In genomic region chr1:220218397-220219135, GRCh38 we compare ENCODE assay signal across 8 cellular contexts. TPM values are rescaled to one million over a fixed set of nuclear protein-coding genes. Genes with fewer than 3 reads are reported as not detected.
A peak's percentile ranks its signal among the peaks of the same experiment; 100 is the strongest.
DNase-seq lines count a peak whose midpoint lies in the region; ATAC-seq and TF ChIP-seq lines count a peak whose summit lies in the region.
"Not testable (repeated sequence)": the region's sequence is repeated elsewhere in the genome, so short reads cannot be mapped to it uniquely, and the experiment has no call there.

No MANE protein-coding gene starts in this region.

- not testable (repeated sequence) for BruUV-seq in mammary epithelial cell (replicated peaks; lab: Mats Ljungman, UMichigan)

- in situ Hi-C loops in mammary epithelial cell (cut with MboI; ENCODE audit: low sequenced_read_pairs in 2 of 2), result not testable (repeated sequence)

- intact Hi-C loops in mammary epithelial cell (cut with micrococcal nuclease), result loop anchor here (1.0 to 5.0 kb wide), 4 partner anchors 54 to 558 kb away; partner anchors contain the start of gene RAB3GAP2

- whole genome bisulfite sequencing in mammary epithelial cell (ENCODE audit: low coverage, missing lambda C conversion rate), result 72% methylated on average over 5 of the region's 6 CpGs

- not testable (repeated sequence) for H2AFZ ChIP-seq in mammary epithelial cell (ENCODE audit: low read depth, low read length)

- dilution Hi-C loops in mammary epithelial cell (cut with HindIII; ENCODE audit: low sequenced_read_pairs), result not testable (repeated sequence)

- H3K36me3 ChIP-seq in mammary epithelial cell (ENCODE audit: insufficient read depth, low read length), result not testable (repeated sequence)

- not testable (repeated sequence) for H3K9me3 ChIP-seq in mammary epithelial cell (replicated peaks; ENCODE audit: insufficient read depth, low read length)

- DNase-seq in AG09319 (ENCODE audit: extremely low read depth, low read depth) (peak; percentile 44), NCI-H2107 (lab: John Stamatoyannopoulos, UW) (peak; percentile 35), UCSD-AML1 (lab: John Stamatoyannopoulos, UW; ENCODE audit: unreplicated experiment) (peak; percentile 34), mammary epithelial cell (peak; percentile 45), iPS-NIHi11 (ENCODE audit: low spot score) (peak; percentile 54), skeletal muscle cell (ENCODE audit: low read depth) (peak; percentile 11)

- H3K4me2 ChIP-seq in mammary epithelial cell (ENCODE audit: insufficient read depth, low read depth, low read length), result not testable (repeated sequence)

- H4K20me1 ChIP-seq in mammary epithelial cell (ENCODE audit: insufficient read depth, low read length), result not testable (repeated sequence)

- peak overlapping the region; percentile 4 for H3K9ac ChIP-seq in mammary epithelial cell (ENCODE audit: insufficient read depth, low read length)

- peak; percentile 52 for ATAC-seq in GM18861 (IDR thresholded peaks at IDR 0.05; ENCODE audit: unreplicated experiment)
- peak; percentile 42 for ATAC-seq in HG03139 (IDR thresholded peaks at IDR 0.05; ENCODE audit: unreplicated experiment)

- not testable (repeated sequence) for H3K4me1 ChIP-seq in mammary epithelial cell (ENCODE audit: insufficient read depth, low read length)

- not testable (repeated sequence) for H3K27ac ChIP-seq in mammary epithelial cell (ENCODE audit: insufficient read depth, low read depth, low read length)

- not testable (repeated sequence) for H3K27me3 ChIP-seq in mammary epithelial cell (ENCODE audit: insufficient read depth, low read length)

- peak; percentile 55 for TF ChIP-seq CTCF in AG09319 (IDR thresholded peaks at IDR 0.05; ENCODE audit: low read depth, low read length)
- peak; percentile 66 to 76 for TF ChIP-seq CTCF in mammary epithelial cell (conservative IDR thresholded peaks at IDR 0.05 in 1 of 2, IDR thresholded peaks at IDR 0.05 in 1 of 2; ENCODE audit: extremely low read depth in 1 of 2, insufficient read depth in 1 of 2, low read depth in 1 of 2, low read length in 2 of 2)

- CTCF ChIA-PET in mammary epithelial cell (lab: Charles Lee; ENCODE audit: low non-redundant PET), result interaction anchor here (0.6 to 1.1 kb wide), 6 partner anchors 11 to 558 kb away, joined by 3 to 13 read pairs (median 4); no protein-coding TSS in a partner anchor

- H3K79me2 ChIP-seq in mammary epithelial cell (ENCODE audit: insufficient read depth, low read length), result peaks cover 75% of the 10 kb centered on the region

- H3K4me3 ChIP-seq in mammary epithelial cell (replicated peaks in 1 of 3; ENCODE audit: insufficient read depth in 1 of 3, low read depth in 2 of 3, low read length in 3 of 3); skeletal muscle cell (ENCODE audit: low read depth, low read length): not testable (repeated sequence)

RNA-seq across cellular contexts. Expression of gene RAB3GAP2, which starts 53.7 kb away (rescaled TPM):
- total RNA-seq in mammary epithelial cell, result 10 to 100 TPM; 46.3 to 55.3 TPM
- polyA plus RNA-seq in mammary epithelial cell, result 16.7 TPM
- polyA minus RNA-seq in mammary epithelial cell, result 108 TPM
